19 cellular contexts compared by ENCODE assay signal in the genomic region with DNA sequence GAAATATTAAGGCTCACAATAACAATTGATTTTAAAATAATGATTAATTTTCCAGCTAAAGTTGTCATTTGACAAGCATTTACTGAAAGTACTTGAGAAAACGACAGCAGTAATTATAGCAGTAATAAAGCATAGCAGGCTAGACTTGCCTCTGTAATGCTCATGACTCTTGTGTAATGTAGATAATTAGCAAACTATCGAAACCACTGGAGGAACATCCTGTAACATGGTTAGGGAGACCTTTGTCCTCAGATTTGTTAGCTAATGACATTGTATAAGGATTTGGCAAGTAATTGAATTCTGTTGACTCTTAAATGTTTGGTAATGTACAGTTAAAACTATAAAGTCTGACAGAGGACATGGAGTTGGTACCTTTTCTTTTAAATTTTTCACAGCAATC. TPM values are rescaled to one million over a fixed set of nuclear protein-coding genes. Genes with fewer than 3 reads are reported as not detected.
DNase-seq lines count a peak whose midpoint lies in the region; ATAC-seq and TF ChIP-seq lines count a peak whose summit lies in the region.
"Had no signal": no experiment of that assay in that cellular context is flagged by ENCODE, and none has a peak within 500 bp of the region (broad histone marks: within the 10 kb centered on the region; RNA-seq: fewer than 3 reads in every experiment).

No MANE protein-coding gene starts in this region.

- H3K79me2 ChIP-seq in mammary epithelial cell (ENCODE audit: insufficient read depth, low read length): no peaks in the 10 kb centered on the region

- CTCF ChIA-PET in mammary epithelial cell (lab: Charles Lee; ENCODE audit: low non-redundant PET): no interaction called here

- BruUV-seq in mammary epithelial cell (replicated peaks; lab: Mats Ljungman, UMichigan): no TSS peak

- TF ChIP-seq CTCF in mammary epithelial cell (conservative IDR thresholded peaks at IDR 0.05 in 1 of 2, IDR thresholded peaks at IDR 0.05 in 1 of 2; ENCODE audit: extremely low read depth in 1 of 2, insufficient read depth in 1 of 2, low read depth in 1 of 2, low read length in 2 of 2): no peak
- no peak for TF ChIP-seq CTCF in suprapubic skin (IDR thresholded peaks at IDR 0.05)

- H2AFZ ChIP-seq in mammary epithelial cell (ENCODE audit: low read depth, low read length): peak overlapping the region; percentile 53

- peaks cover 59% of the 10 kb centered on the region for H3K4me1 ChIP-seq in mammary epithelial cell (ENCODE audit: insufficient read depth, low read length)
- peaks cover 53% of the 10 kb centered on the region for H3K4me1 ChIP-seq in suprapubic skin

- no peak for TF ChIP-seq EP300 in suprapubic skin (IDR thresholded peaks at IDR 0.05)

- H3K36me3 Mint-ChIP-seq in stimulated activated effector memory CD8-positive, alpha-beta T cell treated with anti-CD3 and anti-CD28 coated beads, Interleukin-12 subunit alpha, Interleukin-12 subunit beta, amount 100 ng/mL, for 72 hours: no peaks in the 10 kb centered on the region
- H3K36me3 Mint-ChIP-seq: CD8-positive, alpha-beta memory T cell had no signal

- H3K4me1 Mint-ChIP-seq in stimulated activated effector memory CD8-positive, alpha-beta T cell treated with anti-CD3 and anti-CD28 coated beads, Interleukin-12 subunit alpha, Interleukin-12 subunit beta, amount 100 ng/mL, for 72 hours: peaks cover 16% of the 10 kb centered on the region

- peak in 2 of 3 experiments; percentile 7 to 76 for DNase-seq in NCI-H1417 (lab: John Stamatoyannopoulos, UW)
- DNase-seq in NCI-H1417 treated with DMSO at 0.1 percent for 48 hours (lab: John Stamatoyannopoulos, UW): no peak
- DNase-seq in NCI-H774 (lab: John Stamatoyannopoulos, UW): peak; percentile 3
- no peak for DNase-seq in mammary epithelial cell
- DNase-seq in suprapubic skin (ENCODE audit: low spot score in 2 of 2): no peak
- DNase-seq in stimulated activated effector memory CD8-positive, alpha-beta T cell treated with anti-CD3 and anti-CD28 coated beads, Interleukin-12 subunit alpha, Interleukin-12 subunit beta, amount 100 ng/mL, for 72 hours (ENCODE audit: low spot score in 2 of 2): no peak
- DNase-seq in NCI-H2107 (lab: John Stamatoyannopoulos, UW): no peak
- DNase-seq: activated CD8-positive, alpha-beta memory T cell treated with anti-CD3 and anti-CD28 coated beads, Interleukin-2, amount 10 ng/mL, durations not matched to agents 7 days and 5 days; activated effector memory CD4-positive, alpha-beta T cell treated with Interleukin-2 at 50 U/mL for 16 hours; CD8-positive, alpha-beta memory T cell; cerebellar nuclear complex; foreskin melanocyte; KBM-7; left ventricle myocardium inferior; NCI-H187; NCI-H526 treated with DMSO at 0.1 percent for 48 hours; spleen; T-helper 2 cell had no signal

- intact Hi-C loops in mammary epithelial cell (cut with micrococcal nuclease): no loop called here

- no peaks in the 10 kb centered on the region for H4K20me1 ChIP-seq in mammary epithelial cell (ENCODE audit: insufficient read depth, low read length)

- no peak overlapping the region for H3K4me2 ChIP-seq in mammary epithelial cell (ENCODE audit: insufficient read depth, low read depth, low read length)

- dilution Hi-C loops in mammary epithelial cell (cut with HindIII; ENCODE audit: low sequenced_read_pairs): no loop called here

- in situ Hi-C loops in mammary epithelial cell (cut with MboI; ENCODE audit: low sequenced_read_pairs in 2 of 2): no loop called here

- H3K27me3 ChIP-seq in mammary epithelial cell (ENCODE audit: insufficient read depth, low read length) (no peaks in the 10 kb centered on the region), suprapubic skin (no peaks in the 10 kb centered on the region)
- H3K27me3 ChIP-seq: spleen had no signal

- 42% methylated on average over 2 of the region's 2 CpGs for WGBS in mammary epithelial cell (ENCODE audit: low coverage, missing lambda C conversion rate)
- 48% methylated on average over 2 of the region's 2 CpGs for WGBS in suprapubic skin

- no peak overlapping the region for H3K27ac Mint-ChIP-seq in stimulated activated effector memory CD8-positive, alpha-beta T cell treated with anti-CD3 and anti-CD28 coated beads, Interleukin-12 subunit alpha, Interleukin-12 subunit beta, amount 100 ng/mL, for 72 hours
- H3K27ac Mint-ChIP-seq: activated CD8-positive, alpha-beta memory T cell treated with anti-CD3 and anti-CD28 coated beads, Interleukin-2, amount 10 ng/mL, durations not matched to agents 7 days and 5 days; CD8-positive, alpha-beta memory T cell had no signal

- no peak overlapping the region for H3K4me3 Mint-ChIP-seq in stimulated activated effector memory CD8-positive, alpha-beta T cell treated with anti-CD3 and anti-CD28 coated beads, Interleukin-12 subunit alpha, Interleukin-12 subunit beta, amount 100 ng/mL, for 72 hours
- H3K4me3 Mint-ChIP-seq: activated CD8-positive, alpha-beta memory T cell treated with anti-CD3 and anti-CD28 coated beads, Interleukin-2, amount 10 ng/mL, durations not matched to agents 7 days and 5 days; CD8-positive, alpha-beta memory T cell had no signal

- no peak for ATAC-seq in stimulated activated effector memory CD8-positive, alpha-beta T cell treated with anti-CD3 and anti-CD28 coated beads, Interleukin-12 subunit alpha, Interleukin-12 subunit beta, amount 100 ng/mL, for 72 hours
- ATAC-seq in HG03135 (IDR thresholded peaks at IDR 0.05; ENCODE audit: unreplicated experiment): no peak
- ATAC-seq: activated CD8-positive, alpha-beta memory T cell treated with anti-CD3 and anti-CD28 coated beads, Interleukin-2, amount 10 ng/mL, durations not matched to agents 7 days and 5 days had no signal

- no peaks in the 10 kb centered on the region for H3K36me3 ChIP-seq in mammary epithelial cell (ENCODE audit: insufficient read depth, low read length)
- no peaks in the 10 kb centered on the region for H3K36me3 ChIP-seq in suprapubic skin
- H3K36me3 ChIP-seq: left ventricle myocardium inferior, spleen had no signal

- H3K9ac ChIP-seq in mammary epithelial cell (ENCODE audit: insufficient read depth, low read length): no peak overlapping the region

- H3K4me3 ChIP-seq in mammary epithelial cell (replicated peaks in 1 of 3; ENCODE audit: insufficient read depth in 1 of 3, low read depth in 2 of 3, low read length in 3 of 3): no peak overlapping the region
- H3K4me3 ChIP-seq in suprapubic skin: no peak overlapping the region
- H3K4me3 ChIP-seq: left ventricle myocardium inferior, spleen had no signal

- no peaks in the 10 kb centered on the region for H3K9me3 Mint-ChIP-seq in stimulated activated effector memory CD8-positive, alpha-beta T cell treated with anti-CD3 and anti-CD28 coated beads, Interleukin-12 subunit alpha, Interleukin-12 subunit beta, amount 100 ng/mL, for 72 hours
- H3K9me3 Mint-ChIP-seq: CD8-positive, alpha-beta memory T cell had no signal

- no peak for TF ChIP-seq POLR2A in suprapubic skin (IDR thresholded peaks at IDR 0.05)

- H3K27ac ChIP-seq in mammary epithelial cell (ENCODE audit: insufficient read depth, low read depth, low read length) (peak overlapping the region; percentile 22), suprapubic skin (peak overlapping the region; percentile 6)
- H3K27ac ChIP-seq: left ventricle myocardium inferior had no signal

- H3K9me3 ChIP-seq in mammary epithelial cell (replicated peaks; ENCODE audit: insufficient read depth, low read length) (no peaks in the 10 kb centered on the region), suprapubic skin (no peaks in the 10 kb centered on the region)
- H3K9me3 ChIP-seq: left ventricle myocardium inferior, spleen had no signal

RNA-seq across cellular contexts. Expression of gene ARL4A, which starts 24.8 kb away (rescaled TPM):
- total RNA-seq in mammary epithelial cell: 10 to 100 TPM; 24.9 to 57.3 TPM
- polyA plus RNA-seq in mammary epithelial cell: 28.5 TPM
- 13.4 TPM for polyA minus RNA-seq in mammary epithelial cell
- total RNA-seq in suprapubic skin: 100 to 1,000 TPM in 3 of 4 donors, 10 to 100 TPM in 1; 98.1 to 116 (median 112) TPM

Comparison
In these comparisons a context has a peak if more than half of its experiments do, and no peak if none do; other contexts are left out.
1. DNase-seq: peak in NCI-H1417 (2 of 3) and NCI-H774 (single experiment); none in NCI-H1417 treated with DMSO at 0.1 percent for 48 hours (single experiment), mammary epithelial cell (single experiment), suprapubic skin (0 of 2), stimulated activated effector memory CD8-positive, alpha-beta T cell treated with anti-CD3 and anti-CD28 coated beads, Interleukin-12 subunit alpha, Interleukin-12 subunit beta, amount 100 ng/mL, for 72 hours (0 of 2) and NCI-H2107 (single experiment).